In the genomic region with DNA sequence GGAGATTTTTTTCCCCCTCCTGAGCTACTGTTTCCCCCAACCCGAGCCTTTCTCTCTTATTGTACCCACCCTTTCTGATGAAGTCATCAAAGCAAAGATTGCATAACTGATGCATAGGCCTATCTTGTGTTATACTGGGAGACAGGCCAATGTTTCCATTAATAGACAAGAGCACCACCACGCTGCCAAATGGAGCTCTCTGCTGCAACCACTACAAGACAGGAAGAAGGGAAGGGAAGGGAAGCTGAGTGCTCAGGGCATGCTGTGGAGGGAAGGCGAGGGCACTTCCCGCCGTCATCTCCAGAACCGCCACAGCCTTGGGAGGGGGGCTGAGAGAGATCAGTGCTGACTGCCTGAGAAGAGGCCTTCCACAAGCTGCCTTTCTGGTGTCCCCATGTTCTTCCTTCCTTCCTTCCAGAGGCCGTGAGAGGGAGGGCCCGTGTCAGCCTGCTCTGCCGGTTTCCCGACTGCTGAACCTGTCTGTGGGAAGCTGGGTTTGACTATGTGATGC, we compare ENCODE assay signal across 8 cellular contexts.
DNase-seq lines count a peak whose midpoint lies in the region; ATAC-seq, FAIRE-seq and TF ChIP-seq lines count a peak whose summit lies in the region.

No MANE protein-coding gene starts in this region.

- TF ChIP-seq CTCF in mammary epithelial cell (conservative IDR thresholded peaks at IDR 0.05 in 1 of 2, IDR thresholded peaks at IDR 0.05 in 1 of 2; ENCODE audit: extremely low read depth in 1 of 2, insufficient read depth in 1 of 2, low read depth in 1 of 2, low read length in 2 of 2) (peak in 1 of 2 donors; percentile 54), liver (IDR thresholded peaks at IDR 0.05; ENCODE audit: low read depth, low read length, missing input control) (peak; percentile 29)

- 41% methylated on average over 3 of the region's 10 CpGs for WGBS in mammary epithelial cell (ENCODE audit: low coverage, missing lambda C conversion rate)
- WGBS in liver: 46% methylated on average over 10 of the region's 10 CpGs
- WGBS in thymus: 64% methylated on average over 10 of the region's 10 CpGs

- H3K27ac ChIP-seq in mammary epithelial cell (ENCODE audit: insufficient read depth, low read depth, low read length) (no peak overlapping the region), liver (ENCODE audit: low read depth in 1 of 2, low read length in 2 of 2) (peak overlapping the region; percentile 67 to 97), thymus (ENCODE audit: low read depth) (peak overlapping the region; percentile 6)

- no peaks in the 10 kb centered on the region for H3K4me1 ChIP-seq in mammary epithelial cell (ENCODE audit: insufficient read depth, low read length)
- peaks cover 7 to 19% (median 8%) of the 10 kb centered on the region in 4 donors for H3K4me1 ChIP-seq in liver (ENCODE audit: control insufficient read depth in 4 of 4, insufficient read depth in 4 of 4, low read length in 3 of 4)
- H3K4me1 ChIP-seq in thymus (ENCODE audit: control insufficient read depth, insufficient read depth, low read length): peaks cover 4% of the 10 kb centered on the region

- TF ChIP-seq RAD21 in liver (IDR thresholded peaks at IDR 0.05): peak; percentile 82

- H3K36me3 ChIP-seq in mammary epithelial cell (ENCODE audit: insufficient read depth, low read length) (no peaks in the 10 kb centered on the region), liver (ENCODE audit: control insufficient read depth in 4 of 4, insufficient read depth in 3 of 4, low read depth in 1 of 4, low read length in 3 of 4) (no peaks in the 10 kb centered on the region), thymus (ENCODE audit: control insufficient read depth, insufficient read depth) (no peaks in the 10 kb centered on the region)

- in situ Hi-C loops in mammary epithelial cell (cut with MboI; ENCODE audit: low sequenced_read_pairs in 2 of 2): no loop called here

- H3K79me2 ChIP-seq in mammary epithelial cell (ENCODE audit: insufficient read depth, low read length): no peaks in the 10 kb centered on the region

- no peaks in the 10 kb centered on the region for H3K9me3 ChIP-seq in mammary epithelial cell (replicated peaks; ENCODE audit: insufficient read depth, low read length)
- H3K9me3 ChIP-seq in liver (ENCODE audit: control insufficient read depth in 4 of 4, low read length in 3 of 4): no peaks in the 10 kb centered on the region
- no peaks in the 10 kb centered on the region for H3K9me3 ChIP-seq in thymus (ENCODE audit: control insufficient read depth)

- H3K9ac ChIP-seq in mammary epithelial cell (ENCODE audit: insufficient read depth, low read length) (no peak overlapping the region), liver (ENCODE audit: low read depth in 1 of 2, low read length in 2 of 2) (peak overlapping the region in 1 of 2 donors; percentile 58)

- peak overlapping the region; percentile 57 for H2AFZ ChIP-seq in mammary epithelial cell (ENCODE audit: low read depth, low read length)

- intact Hi-C loops in mammary epithelial cell (cut with micrococcal nuclease): loop anchor here (1.0 to 10.0 kb wide), 2 partner anchors 83 to 136 kb away; no protein-coding TSS in a partner anchor

- H4K20me1 ChIP-seq in mammary epithelial cell (ENCODE audit: insufficient read depth, low read length): no peaks in the 10 kb centered on the region

- CTCF ChIA-PET in mammary epithelial cell (lab: Charles Lee; ENCODE audit: low non-redundant PET): interaction anchor here (0.5 to 1.2 kb wide), 3 partner anchors 83 to 166 kb away, joined by 3 to 20 read pairs (median 4); no protein-coding TSS in a partner anchor

- dilution Hi-C loops in mammary epithelial cell (cut with HindIII; ENCODE audit: low sequenced_read_pairs): no loop called here

- H3K4me3 ChIP-seq in mammary epithelial cell (replicated peaks in 1 of 3; ENCODE audit: insufficient read depth in 1 of 3, low read depth in 2 of 3, low read length in 3 of 3) (no peak overlapping the region), liver (ENCODE audit: low read depth in 1 of 3, low read length in 3 of 3) (peak overlapping the region in 1 of 3 donors; percentile 26), thymus (ENCODE audit: low read length) (no peak overlapping the region)

- DNase-seq in DMS 273 treated with DMSO at 0.1 percent for 48 hours (lab: John Stamatoyannopoulos, UW) (peak; percentile 36), NCI-H2171 (lab: John Stamatoyannopoulos, UW) (peak; percentile 54), mammary epithelial cell (peak; percentile 59), T-helper 9 cell (no peak), H54 (ENCODE audit: insufficient read length, low spot score) (no peak)

- no peak for FAIRE-seq in H54 (lab: Jason Lieb, UNC)

- no peak for ATAC-seq in GM18867 (IDR thresholded peaks at IDR 0.05; ENCODE audit: unreplicated experiment)

- H3K27me3 ChIP-seq in mammary epithelial cell (ENCODE audit: insufficient read depth, low read length) (peaks cover 7% of the 10 kb centered on the region), liver (ENCODE audit: control insufficient read depth in 4 of 4, insufficient read depth in 4 of 4, low read length in 3 of 4) (no peaks in the 10 kb centered on the region), thymus (ENCODE audit: control insufficient read depth, insufficient read depth) (peaks cover 4% of the 10 kb centered on the region)

- TF ChIP-seq POLR2A in H54 (IDR thresholded peaks at IDR 0.05; ENCODE audit: low read depth, low read length): no peak

- H3K4me2 ChIP-seq in mammary epithelial cell (ENCODE audit: insufficient read depth, low read depth, low read length): no peak overlapping the region

- no TSS peak for BruUV-seq in mammary epithelial cell (replicated peaks; lab: Mats Ljungman, UMichigan)

TF ChIP-seq in liver, 16 proteins besides CTCF, POLR2A, EP300 and RAD21:
- TF ChIP-seq EGR1 (IDR thresholded peaks at IDR 0.05; ENCODE audit: low read depth in 2 of 2) (peak; percentile 38 to 52), FOXA1 (IDR thresholded peaks at IDR 0.05) (no peak), YY1 (IDR thresholded peaks at IDR 0.05) (peak; percentile 70), RXRA (IDR thresholded peaks at IDR 0.05) (peak; percentile 60 to 67), HNF4A (conservative IDR thresholded peaks at IDR 0.05) (peak; percentile 43 to 49), TAF1 (conservative IDR thresholded peaks at IDR 0.05) (no peak), HNF4G (IDR thresholded peaks at IDR 0.05) (no peak), NR2F2 (IDR thresholded peaks at IDR 0.05) (peak; percentile 64), GABPA (IDR thresholded peaks at IDR 0.05 in 1 of 2, conservative IDR thresholded peaks at IDR 0.05 in 1 of 2) (no peak), FOXA2 (IDR thresholded peaks at IDR 0.05) (no peak), JUND (IDR thresholded peaks at IDR 0.05) (peak; percentile 92 to 95), SP1 (IDR thresholded peaks at IDR 0.05) (peak; percentile 69)
- TF ChIP-seq, protein P1, sequence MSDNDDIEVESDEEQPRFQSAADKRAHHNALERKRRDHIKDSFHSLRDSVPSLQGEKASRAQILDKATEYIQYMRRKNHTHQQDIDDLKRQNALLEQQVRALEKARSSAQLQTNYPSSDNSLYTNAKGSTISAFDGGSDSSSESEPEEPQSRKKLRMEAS (IDR thresholded peaks at IDR 0.05): peak; percentile 87
- TF ChIP-seq, protein P2, sequence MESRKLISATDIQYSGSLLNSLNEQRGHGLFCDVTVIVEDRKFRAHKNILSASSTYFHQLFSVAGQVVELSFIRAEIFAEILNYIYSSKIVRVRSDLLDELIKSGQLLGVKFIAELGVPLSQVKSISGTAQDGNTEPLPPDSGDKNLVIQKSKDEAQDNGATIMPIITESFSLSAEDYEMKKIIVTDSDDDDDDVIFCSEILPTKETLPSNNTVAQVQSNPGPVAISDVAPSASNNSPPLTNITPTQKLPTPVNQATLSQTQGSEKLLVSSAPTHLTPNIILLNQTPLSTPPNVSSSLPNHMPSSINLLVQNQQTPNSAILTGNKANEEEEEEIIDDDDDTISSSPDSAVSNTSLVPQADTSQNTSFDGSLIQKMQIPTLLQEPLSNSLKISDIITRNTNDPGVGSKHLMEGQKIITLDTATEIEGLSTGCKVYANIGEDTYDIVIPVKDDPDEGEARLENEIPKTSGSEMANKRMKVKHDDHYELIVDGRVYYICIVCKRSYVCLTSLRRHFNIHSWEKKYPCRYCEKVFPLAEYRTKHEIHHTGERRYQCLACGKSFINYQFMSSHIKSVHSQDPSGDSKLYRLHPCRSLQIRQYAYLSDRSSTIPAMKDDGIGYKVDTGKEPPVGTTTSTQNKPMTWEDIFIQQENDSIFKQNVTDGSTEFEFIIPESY (IDR thresholded peaks at IDR 0.05): no peak
- TF ChIP-seq, protein P3, sequence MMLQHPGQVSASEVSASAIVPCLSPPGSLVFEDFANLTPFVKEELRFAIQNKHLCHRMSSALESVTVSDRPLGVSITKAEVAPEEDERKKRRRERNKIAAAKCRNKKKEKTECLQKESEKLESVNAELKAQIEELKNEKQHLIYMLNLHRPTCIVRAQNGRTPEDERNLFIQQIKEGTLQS (IDR thresholded peaks at IDR 0.05): peak; percentile 94
- TF ChIP-seq, protein P4, sequence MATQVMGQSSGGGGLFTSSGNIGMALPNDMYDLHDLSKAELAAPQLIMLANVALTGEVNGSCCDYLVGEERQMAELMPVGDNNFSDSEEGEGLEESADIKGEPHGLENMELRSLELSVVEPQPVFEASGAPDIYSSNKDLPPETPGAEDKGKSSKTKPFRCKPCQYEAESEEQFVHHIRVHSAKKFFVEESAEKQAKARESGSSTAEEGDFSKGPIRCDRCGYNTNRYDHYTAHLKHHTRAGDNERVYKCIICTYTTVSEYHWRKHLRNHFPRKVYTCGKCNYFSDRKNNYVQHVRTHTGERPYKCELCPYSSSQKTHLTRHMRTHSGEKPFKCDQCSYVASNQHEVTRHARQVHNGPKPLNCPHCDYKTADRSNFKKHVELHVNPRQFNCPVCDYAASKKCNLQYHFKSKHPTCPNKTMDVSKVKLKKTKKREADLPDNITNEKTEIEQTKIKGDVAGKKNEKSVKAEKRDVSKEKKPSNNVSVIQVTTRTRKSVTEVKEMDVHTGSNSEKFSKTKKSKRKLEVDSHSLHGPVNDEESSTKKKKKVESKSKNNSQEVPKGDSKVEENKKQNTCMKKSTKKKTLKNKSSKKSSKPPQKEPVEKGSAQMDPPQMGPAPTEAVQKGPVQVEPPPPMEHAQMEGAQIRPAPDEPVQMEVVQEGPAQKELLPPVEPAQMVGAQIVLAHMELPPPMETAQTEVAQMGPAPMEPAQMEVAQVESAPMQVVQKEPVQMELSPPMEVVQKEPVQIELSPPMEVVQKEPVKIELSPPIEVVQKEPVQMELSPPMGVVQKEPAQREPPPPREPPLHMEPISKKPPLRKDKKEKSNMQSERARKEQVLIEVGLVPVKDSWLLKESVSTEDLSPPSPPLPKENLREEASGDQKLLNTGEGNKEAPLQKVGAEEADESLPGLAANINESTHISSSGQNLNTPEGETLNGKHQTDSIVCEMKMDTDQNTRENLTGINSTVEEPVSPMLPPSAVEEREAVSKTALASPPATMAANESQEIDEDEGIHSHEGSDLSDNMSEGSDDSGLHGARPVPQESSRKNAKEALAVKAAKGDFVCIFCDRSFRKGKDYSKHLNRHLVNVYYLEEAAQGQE (IDR thresholded peaks at IDR 0.05): no peak

Comparison
In these comparisons a context has a peak if more than half of its experiments do, and no peak if none do; other contexts are left out.
1. DNase-seq: peak in DMS 273 treated with DMSO at 0.1 percent for 48 hours (single experiment), NCI-H2171 (single experiment) and mammary epithelial cell (single experiment); none in T-helper 9 cell (single experiment) and H54 (single experiment).